ENCODE assay signal across 36 cellular contexts in the genomic region with DNA sequence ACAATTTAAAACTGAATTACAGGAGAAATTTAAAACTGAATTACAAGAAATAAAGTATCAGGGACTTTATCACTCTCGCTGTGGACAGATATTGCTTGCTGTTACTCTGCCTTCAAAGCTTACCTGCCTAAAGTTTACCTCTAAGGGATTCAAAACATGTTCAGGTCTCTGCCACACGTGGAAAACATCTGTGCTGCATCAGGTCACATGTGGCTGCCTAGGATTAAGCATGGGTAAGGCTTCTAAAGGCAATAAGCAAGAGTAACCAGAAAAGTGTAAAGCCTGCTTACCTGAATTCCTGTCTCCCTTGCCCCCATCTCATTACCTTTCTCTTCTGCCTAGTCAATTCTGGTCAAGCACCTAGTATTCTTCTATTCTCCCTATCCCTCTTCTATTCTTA. TPM values are rescaled to one million over a fixed set of nuclear protein-coding genes. Genes with fewer than 3 reads are reported as not detected.
"Had no signal": no experiment of that assay in that cellular context is flagged by ENCODE, and none has a peak within 500 bp of the region (broad histone marks: within the 10 kb centered on the region; RNA-seq: fewer than 3 reads in every experiment).

No MANE protein-coding gene starts in this region.

- H3K27ac ChIP-seq: adrenal gland, body of pancreas, brain microvascular endothelial cell, breast epithelium, VCaP had no signal

- H3K4me1 ChIP-seq: adrenal gland, body of pancreas, breast epithelium had no signal

- H3K9me3 ChIP-seq: adrenal gland, body of pancreas, breast epithelium had no signal

- H3K4me3 ChIP-seq: adrenal gland, body of pancreas, breast epithelium had no signal

- H3K36me3 ChIP-seq: adrenal gland, brain microvascular endothelial cell, breast epithelium had no signal

- H3K27me3 ChIP-seq: adrenal gland, body of pancreas, brain microvascular endothelial cell, breast epithelium had no signal

- FAIRE-seq: astrocyte, TTC549 had no signal

- ATAC-seq: activated CD8-positive, alpha-beta T cell treated with anti-CD3 and anti-CD28 coated beads for 36 hours; activated naive CD4-positive, alpha-beta T cell treated with anti-CD3 and anti-CD28 coated beads, Interleukin-2, amount 50 U/mL, for 72 hours; activated T-cell treated with anti-CD3 and anti-CD28 coated beads, Interleukin-2, amount 50 U/mL, for 4 hours; activated T-cell treated with anti-CD3 and anti-CD28 coated beads, Interleukin-2, amount 50 U/mL, for 72 hours; activated T-helper 17 cell treated with anti-CD3 and anti-CD28 coated beads, Interleukin-2, amount 50 U/mL, for 72 hours; body of pancreas had no signal

- DNase-seq: activated B cell treated with CpG ODN at 0.5 μM for 24 hours; activated CD4-positive, alpha-beta memory T cell treated with anti-CD3 and anti-CD28 coated beads for 36 hours; activated CD4-positive, alpha-beta T cell treated with anti-CD3 and anti-CD28 coated beads for 4 hours; activated CD4-positive, alpha-beta T cell treated with anti-CD3 and anti-CD28 coated beads, Interleukin-2, amount 10 ng/mL, durations not matched to agents 24 days and 14 days; activated CD4-positive, alpha-beta T cell treated with anti-CD3 and anti-CD28 coated beads, Interleukin-2, amount 50 U/mL, for 1 hour; activated CD4-positive, alpha-beta T cell treated with anti-CD3 and anti-CD28 coated beads, Interleukin-2, amount 50 U/mL, for 4 hours; activated CD4-positive, CD25-positive, alpha-beta regulatory T cell treated with anti-CD3 and anti-CD28 coated beads, Interleukin-2, amount 50 U/mL, for 72 hours; activated CD8-positive, alpha-beta memory T cell treated with anti-CD3 and anti-CD28 coated beads, Interleukin-2, amount 50 U/mL, for 4 hours; activated CD8-positive, alpha-beta T cell treated with anti-CD3 and anti-CD28 coated beads for 36 hours; activated effector memory CD4-positive, alpha-beta T cell treated with anti-CD3 and anti-CD28 coated beads, Interleukin-2, amount 50 U/mL, for 16 hours; activated gamma-delta T cell treated with Interleukin-2 at 50 U/mL for 16 hours; activated naive CD4-positive, alpha-beta T cell; activated naive CD4-positive, alpha-beta T cell treated with anti-CD3 and anti-CD28 coated beads for 36 hours; activated naive CD4-positive, alpha-beta T cell treated with anti-CD3 and anti-CD28 coated beads, Interleukin-2, amount 50 U/mL, for 16 hours; activated naive CD8-positive, alpha-beta T cell treated with anti-CD3 and anti-CD28 coated beads for 36 hours; activated T-cell treated with anti-CD3 and anti-CD28 coated beads for 4 hours; activated T-cell treated with anti-CD3 and anti-CD28 coated beads, Interleukin-2, amount 50 U/mL, for 1 hour; activated T-cell treated with anti-CD3 and anti-CD28 coated beads, Interleukin-2, amount 50 U/mL, for 4 hours; activated T-cell treated with anti-CD3 and anti-CD28 coated beads, Interleukin-2, amount 50 U/mL, for 72 hours; adrenal gland; amniotic stem cell; aorta; body of pancreas; brain microvascular endothelial cell; central memory CD4-positive, alpha-beta T cell; T-helper 2 cell; T-helper 9 cell had no signal

RNA-seq across cellular contexts. Expression of gene MINAR2, which starts 18.9 kb away (rescaled TPM):
- total RNA-seq: activated B cell treated with CpG ODN at 0.5 μM for 24 hours; activated CD4-positive, alpha-beta memory T cell treated with anti-CD3 and anti-CD28 coated beads for 36 hours; activated CD4-positive, alpha-beta T cell treated with anti-CD3 and anti-CD28 coated beads, Interleukin-2, amount 10 ng/mL, durations not matched to agents 24 days and 14 days; activated CD8-positive, alpha-beta memory T cell treated with anti-CD3 and anti-CD28 coated beads for 36 hours; activated CD8-positive, alpha-beta T cell treated with anti-CD3 and anti-CD28 coated beads for 36 hours; activated naive CD4-positive, alpha-beta T cell treated with anti-CD3 and anti-CD28 coated beads for 36 hours; activated naive CD4-positive, alpha-beta T cell treated with anti-CD3 and anti-CD28 coated beads, Interleukin-2, amount 50 U/mL, for 72 hours; activated naive CD8-positive, alpha-beta T cell treated with anti-CD3 and anti-CD28 coated beads for 36 hours; activated T-cell treated with anti-CD3 and anti-CD28 coated beads, Interleukin-2, amount 50 U/mL, for 4 hours; activated T-cell treated with anti-CD3 and anti-CD28 coated beads, Interleukin-2, amount 50 U/mL, for 72 hours; activated T-helper 1 cell treated with anti-CD3 and anti-CD28 coated beads, Interleukin-12 subunit alpha, Interleukin-12 subunit beta, Interleukin-2, Interleukin-4 antibody, amounts not matched to agents 30 ng/mL and 10 ng/mL and 1 ng/mL, durations not matched to agents 14 hours and 24 hours and 36 hours; adrenal gland; aorta; astrocyte; body of pancreas; breast epithelium; cardiac septum had no signal
- polyA plus RNA-seq: aorta had no signal
